Comparison of ENCODE assay signal across 8 cellular contexts in genomic region chr11:68003846-68004550, GRCh38. TPM values are rescaled to one million over a fixed set of nuclear protein-coding genes. Genes with fewer than 3 reads are reported as not detected.
DNase-seq lines count a peak whose midpoint lies in the region; ATAC-seq and TF ChIP-seq lines count a peak whose summit lies in the region.

A gene with protein sequence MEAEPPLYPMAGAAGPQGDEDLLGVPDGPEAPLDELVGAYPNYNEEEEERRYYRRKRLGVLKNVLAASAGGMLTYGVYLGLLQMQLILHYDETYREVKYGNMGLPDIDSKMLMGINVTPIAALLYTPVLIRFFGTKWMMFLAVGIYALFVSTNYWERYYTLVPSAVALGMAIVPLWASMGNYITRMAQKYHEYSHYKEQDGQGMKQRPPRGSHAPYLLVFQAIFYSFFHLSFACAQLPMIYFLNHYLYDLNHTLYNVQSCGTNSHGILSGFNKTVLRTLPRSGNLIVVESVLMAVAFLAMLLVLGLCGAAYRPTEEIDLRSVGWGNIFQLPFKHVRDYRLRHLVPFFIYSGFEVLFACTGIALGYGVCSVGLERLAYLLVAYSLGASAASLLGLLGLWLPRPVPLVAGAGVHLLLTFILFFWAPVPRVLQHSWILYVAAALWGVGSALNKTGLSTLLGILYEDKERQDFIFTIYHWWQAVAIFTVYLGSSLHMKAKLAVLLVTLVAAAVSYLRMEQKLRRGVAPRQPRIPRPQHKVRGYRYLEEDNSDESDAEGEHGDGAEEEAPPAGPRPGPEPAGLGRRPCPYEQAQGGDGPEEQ (minus strand): TSS chr11:68004097. CDS start chr11:68004043, 54 bp downstream.

- POLR2A ChIA-PET in AG04450 (lab: Yijun Ruan, JAX), result no interaction called here

- DNase-seq in AG04450 (ENCODE audit: low read depth, low spot score) (no peak), RPMI8226 (peak; percentile 99), fibroblast of the aortic adventitia (ENCODE audit: low read depth) (peak; percentile 65)
- peak; percentile 56 to 63 for DNase-seq in activated T-helper 1 cell treated with anti-CD3 and anti-CD28 coated beads, Interleukin-2, amount 50 U/mL, for 16 hours (ENCODE audit: low read depth in 1 of 2, low spot score in 1 of 2)

- H3K4me3 ChIP-seq in AG04450 (ENCODE audit: low read depth, low read length) (peak within 1 kb of the TSS; percentile 65), fibroblast of the aortic adventitia (ENCODE audit: low read depth, low read length) (peak within 1 kb of the TSS; percentile 70), neuron (ENCODE audit: low read length) (peak within 1 kb of the TSS; percentile 21), subcutaneous abdominal adipose tissue (ENCODE audit: low read depth in 1 of 5, low read length in 5 of 5) (peak within 1 kb of the TSS; percentile 55 to 75 (median 68))

- no peaks in the 10 kb centered on the region; the same call in 1 of the 2 replicates for H3K9me3 ChIP-seq in AG04450 (ENCODE audit: control insufficient read depth, insufficient read depth, low read length)
- no peaks in the 10 kb centered on the region for H3K9me3 ChIP-seq in neuron (ENCODE audit: low read length)
- no peaks in the 10 kb centered on the region for H3K9me3 ChIP-seq in subcutaneous abdominal adipose tissue (ENCODE audit: control insufficient read depth in 5 of 5, low read length in 5 of 5)

- H2AFZ ChIP-seq in neuron (ENCODE audit: low read depth, low read length), result no peak within 1 kb of the TSS

- H3K27ac ChIP-seq in AG04450 (ENCODE audit: low read depth, low read length) (no peak within 1 kb of the TSS), subcutaneous abdominal adipose tissue (ENCODE audit: low read depth, low read length) (no peak within 1 kb of the TSS)

- no peaks in the 10 kb centered on the region for H3K27me3 ChIP-seq in AG04450 (ENCODE audit: control insufficient read depth, insufficient read depth, low read length)
- no peaks in the 10 kb centered on the region for H3K27me3 ChIP-seq in neuron (ENCODE audit: insufficient read depth, low read length)
- H3K27me3 ChIP-seq in subcutaneous abdominal adipose tissue (ENCODE audit: control insufficient read depth in 5 of 5, insufficient read depth in 4 of 5, low read length in 5 of 5), result no peaks in the 10 kb centered on the region

- peak; percentile 48 for ATAC-seq in GM18907 (IDR thresholded peaks at IDR 0.05; ENCODE audit: unreplicated experiment)
- ATAC-seq in HG03442 (IDR thresholded peaks at IDR 0.05; ENCODE audit: unreplicated experiment), result peak; percentile 50

- H3K4me1 ChIP-seq in neuron (ENCODE audit: insufficient read depth, low read length) (peaks cover 4% of the 10 kb centered on the region), subcutaneous abdominal adipose tissue (ENCODE audit: control insufficient read depth in 5 of 5, insufficient read depth in 5 of 5, low read length in 5 of 5) (peaks cover 0 to 39% (median 24%) of the 10 kb centered on the region in 5 donors)

- H3K36me3 ChIP-seq in neuron (ENCODE audit: insufficient read depth, low read length), result no peaks in the 10 kb centered on the region
- peaks cover 0 to 3% (median 0%) of the 10 kb centered on the region in 5 donors for H3K36me3 ChIP-seq in subcutaneous abdominal adipose tissue (ENCODE audit: control insufficient read depth in 5 of 5, insufficient read depth in 5 of 5, low read length in 5 of 5)

- H3K9ac ChIP-seq in subcutaneous abdominal adipose tissue (ENCODE audit: low read length in 5 of 5), result peak within 1 kb of the TSS in 4 of 5 donors; percentile 40 to 68 (median 53)

- CTCF ChIA-PET in AG04450 (lab: Charles Lee), result no interaction called here

- no peak for TF ChIP-seq CTCF in AG04450 (IDR thresholded peaks at IDR 0.05; ENCODE audit: low read depth, low read length)
- TF ChIP-seq CTCF in fibroblast of the aortic adventitia (IDR thresholded peaks at IDR 0.05; ENCODE audit: insufficient read depth, low read length), result no peak

RNA-seq across cellular contexts. Expression of the gene that starts here (rescaled TPM):
- polyA plus RNA-seq in AG04450 (2011; rRNA removed), result 11.3 and 16.2 TPM in 2 replicates
- polyA minus RNA-seq in AG04450 (2011; rRNA and poly(A)+ RNA removed), result 23.8 and 26.2 TPM in 2 replicates
- total RNA-seq in fibroblast of the aortic adventitia (ENCODE audit: low replicate concordance), result 7.4 and 17.2 TPM in 2 replicates
